Comparison of ENCODE assay signal across 8 cellular contexts in the genomic region with DNA sequence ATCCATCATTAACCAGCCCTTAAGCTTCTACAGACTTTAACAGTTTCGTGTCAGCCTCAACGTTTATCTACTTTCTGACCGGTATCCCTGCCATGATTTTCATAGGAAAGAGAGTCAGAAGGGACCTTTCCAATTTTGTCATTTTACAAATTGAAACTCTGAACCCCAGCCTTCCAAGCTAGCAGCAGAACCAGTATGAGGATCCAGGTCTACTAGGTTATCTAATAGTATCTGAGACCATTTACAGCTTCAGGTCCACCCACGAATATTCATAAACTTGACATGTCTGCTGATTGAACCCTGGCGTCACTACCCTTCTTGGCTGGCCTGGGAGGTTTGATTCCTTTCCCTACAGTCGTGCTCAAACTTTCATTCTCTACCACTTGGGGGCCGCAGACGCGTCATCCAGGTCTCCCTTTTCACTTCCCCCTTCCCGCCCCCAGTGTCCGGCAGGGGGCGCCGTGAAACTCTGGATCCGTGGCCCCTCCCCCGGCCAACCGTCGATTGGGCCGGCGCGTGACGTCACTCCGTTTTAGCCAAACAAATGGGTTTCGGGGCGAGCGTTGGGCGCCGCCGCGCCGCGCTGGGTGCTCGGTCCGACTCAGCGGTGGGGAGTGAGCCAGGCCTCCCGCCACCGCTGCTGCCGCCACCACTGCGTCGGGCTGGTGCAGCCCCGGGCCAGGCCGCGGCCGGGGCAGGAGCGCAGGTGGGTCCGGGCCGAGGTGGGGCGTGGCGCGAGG. TPM values are rescaled to one million over a fixed set of nuclear protein-coding genes. Genes with fewer than 3 reads are reported as not detected.
A peak's percentile ranks its signal among the peaks of the same experiment; 100 is the strongest.
DNase-seq lines count a peak whose midpoint lies in the region; ATAC-seq and TF ChIP-seq lines count a peak whose summit lies in the region.

A gene with protein sequence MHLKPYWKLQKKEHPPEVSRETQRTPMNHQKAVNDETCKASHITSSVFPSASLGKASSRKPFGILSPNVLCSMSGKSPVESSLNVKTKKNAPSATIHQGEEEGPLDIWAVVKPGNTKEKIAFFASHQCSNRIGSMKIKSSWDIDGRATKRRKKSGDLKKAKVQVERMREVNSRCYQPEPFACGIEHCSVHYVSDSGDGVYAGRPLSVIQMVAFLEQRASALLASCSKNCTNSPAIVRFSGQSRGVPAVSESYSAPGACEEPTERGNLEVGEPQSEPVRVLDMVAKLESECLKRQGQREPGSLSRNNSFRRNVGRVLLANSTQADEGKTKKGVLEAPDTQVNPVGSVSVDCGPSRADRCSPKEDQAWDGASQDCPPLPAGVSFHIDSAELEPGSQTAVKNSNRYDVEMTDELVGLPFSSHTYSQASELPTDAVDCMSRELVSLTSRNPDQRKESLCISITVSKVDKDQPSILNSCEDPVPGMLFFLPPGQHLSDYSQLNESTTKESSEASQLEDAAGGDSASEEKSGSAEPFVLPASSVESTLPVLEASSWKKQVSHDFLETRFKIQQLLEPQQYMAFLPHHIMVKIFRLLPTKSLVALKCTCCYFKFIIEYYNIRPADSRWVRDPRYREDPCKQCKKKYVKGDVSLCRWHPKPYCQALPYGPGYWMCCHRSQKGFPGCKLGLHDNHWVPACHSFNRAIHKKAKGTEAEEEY (plus strand): TSS at position 590 of the 740 bp plus-strand sequence. CDS start 78,970 bp downstream, outside the sequence.

- H3K9me3 ChIP-seq in adipocyte (ENCODE audit: control insufficient read depth, low read length) (no peaks in the 10 kb centered on the region), cardiac muscle cell (ENCODE audit: low read depth) (no peaks in the 10 kb centered on the region), trophoblast cell (ENCODE audit: insufficient read depth, low read depth, low read length) (no peaks in the 10 kb centered on the region)

- no peaks in the 10 kb centered on the region for H3K9me3 Mint-ChIP-seq in type B pancreatic cell

- H3K4me1 ChIP-seq in adipocyte (ENCODE audit: control insufficient read depth, insufficient read depth, low read length) (peaks cover 36% of the 10 kb centered on the region), cardiac muscle cell (ENCODE audit: low read depth) (peaks cover 25% of the 10 kb centered on the region), trophoblast cell (ENCODE audit: control insufficient read depth in 1 of 2, insufficient read depth in 2 of 2, low read length in 2 of 2) (peaks cover 0 to 4% of the 10 kb centered on the region in 2 experiments)

- H3K27ac ChIP-seq in cardiac muscle cell (peak within 1 kb of the TSS; percentile 91), trophoblast cell (ENCODE audit: low read depth, low read length) (peak within 1 kb of the TSS; percentile 75)

- peaks cover 7% of the 10 kb centered on the region for H3K79me1 ChIP-seq in trophoblast cell (ENCODE audit: low read length)

- H3K36me3 ChIP-seq in adipocyte (ENCODE audit: control insufficient read depth, insufficient read depth, low read length, severe bottlenecking) (no peaks in the 10 kb centered on the region), cardiac muscle cell (no peaks in the 10 kb centered on the region), trophoblast cell (ENCODE audit: control insufficient read depth in 1 of 2, insufficient read depth in 2 of 2, low read length in 2 of 2) (no peaks in the 10 kb centered on the region)

- peak; percentile 88 for ATAC-seq in HG02759 (IDR thresholded peaks at IDR 0.05; ENCODE audit: unreplicated experiment)

- WGBS in trophoblast cell (ENCODE audit: extremely low coverage, insufficient coverage, insufficient read length), result no CpG with 5 or more reads among the region's 49 CpGs

- H3K36me3 Mint-ChIP-seq in type B pancreatic cell, result no peaks in the 10 kb centered on the region

- H2BK12ac ChIP-seq in trophoblast cell (ENCODE audit: low read length), result no peak within 1 kb of the TSS

- peak within 1 kb of the TSS; percentile 98 for H3K27ac Mint-ChIP-seq in type B pancreatic cell

- H3K27me3 ChIP-seq in adipocyte (replicated peaks; ENCODE audit: control insufficient read depth, insufficient read depth, low read length) (no peaks in the 10 kb centered on the region), cardiac muscle cell (no peaks in the 10 kb centered on the region), trophoblast cell (ENCODE audit: insufficient read depth, low read length) (no peaks in the 10 kb centered on the region)

- peak within 1 kb of the TSS; percentile 54 for H3K4me2 ChIP-seq in trophoblast cell (ENCODE audit: low read length)

- peak within 1 kb of the TSS; percentile 78 for H2BK5ac ChIP-seq in trophoblast cell (ENCODE audit: low read depth, low read length, poor library complexity)

- peak within 1 kb of the TSS; percentile 93 for H3K4me3 Mint-ChIP-seq in type B pancreatic cell

- H3K27me3 Mint-ChIP-seq in type B pancreatic cell, result no peaks in the 10 kb centered on the region

- H3K23ac ChIP-seq in trophoblast cell (ENCODE audit: low read length), result no peak within 1 kb of the TSS

- peak within 1 kb of the TSS; percentile 99 for H3K4ac ChIP-seq in trophoblast cell (ENCODE audit: low read depth, low read length)

- H3K4me1 Mint-ChIP-seq in type B pancreatic cell (ENCODE audit: unreplicated experiment), result peaks cover 25% of the 10 kb centered on the region

- H3K79me2 ChIP-seq in trophoblast cell (ENCODE audit: control insufficient read depth, insufficient read depth, low read length, poor library complexity), result peaks cover 7% of the 10 kb centered on the region

- H4K12ac ChIP-seq in trophoblast cell (ENCODE audit: low read depth, low read length), result peak within 1 kb of the TSS; percentile 33

- peak within 1 kb of the TSS; percentile 97 for H2BK120ac ChIP-seq in trophoblast cell (ENCODE audit: insufficient read depth, low read length, poor library complexity)

- peak within 1 kb of the TSS; percentile 99 for H3K14ac ChIP-seq in trophoblast cell (ENCODE audit: low read length)

- peak within 1 kb of the TSS; percentile 92 for H2AFZ ChIP-seq in trophoblast cell (ENCODE audit: insufficient read depth, low read length, poor library complexity)

- peak within 1 kb of the TSS; percentile 69 for H2AK5ac ChIP-seq in trophoblast cell (ENCODE audit: low read length)

- H3K18ac ChIP-seq in trophoblast cell (ENCODE audit: low read length), result peak within 1 kb of the TSS; percentile 99

- peak within 1 kb of the TSS; percentile 94 for H4K8ac ChIP-seq in trophoblast cell (ENCODE audit: low read depth, low read length)

- peak; percentile 99 for DNase-seq in NCI-H1417 (lab: John Stamatoyannopoulos, UW)
- peak; percentile 93 for DNase-seq in SW480 (ENCODE audit: low spot score)
- DNase-seq in adipocyte (ENCODE audit: low read depth), result peak; percentile 100
- DNase-seq in cardiac muscle cell (ENCODE audit: low read depth in 1 of 2, low spot score in 1 of 2), result peak; percentile 98 to 100
- DNase-seq in trophoblast cell, result peak; percentile 98 to 100
- peak; percentile 100 for DNase-seq in type B pancreatic cell (ENCODE audit: extremely low spot score, unreplicated experiment)

- H3K9ac ChIP-seq in adipocyte (ENCODE audit: low read length), result peak within 1 kb of the TSS; percentile 94
- peak within 1 kb of the TSS; percentile 57 for H3K9ac ChIP-seq in trophoblast cell (ENCODE audit: low read length)

- H3K4me3 ChIP-seq in adipocyte (ENCODE audit: low read length), result peak within 1 kb of the TSS; percentile 100
- peak within 1 kb of the TSS; percentile 87 for H3K4me3 ChIP-seq in cardiac muscle cell
- H3K4me3 ChIP-seq in trophoblast cell (ENCODE audit: low read depth, low read length), result peak within 1 kb of the TSS; percentile 88

- H4K91ac ChIP-seq in trophoblast cell (ENCODE audit: low read depth, low read length), result peak within 1 kb of the TSS; percentile 84

- TF ChIP-seq CTCF in GM12872 (IDR thresholded peaks at IDR 0.05; ENCODE audit: insufficient read depth, low read depth, low read length), result peak; percentile 95
- TF ChIP-seq CTCF in cardiac muscle cell (IDR thresholded peaks at IDR 0.05; ENCODE audit: low read depth, low read length), result peak; percentile 100
- peak; percentile 100 for TF ChIP-seq CTCF in type B pancreatic cell (conservative IDR thresholded peaks at IDR 0.05)

RNA-seq across cellular contexts. Expression of the gene that starts here (rescaled TPM):
- 15.3 and 19.2 TPM in 2 replicates for total RNA-seq in cardiac muscle cell
- 21.1 and 21.7 TPM in 2 replicates for polyA plus RNA-seq in cardiac muscle cell
- 11.5 TPM in 2 replicates for polyA plus RNA-seq in trophoblast cell (2013)
- total RNA-seq in type B pancreatic cell (ENCODE audit: low replicate concordance), result 25.2 and 37.2 TPM in 2 replicates

Comparison
In these comparisons a context has a peak if more than half of its experiments do, and no peak if none do; other contexts are left out.
1. Peak in every context shown above with its lines: DNase-seq, ATAC-seq, H3K4me3 ChIP-seq and H3K27ac ChIP-seq.